ENCODE assay signal across 20 cellular contexts in genomic region chr9:129070670-129071525, GRCh38. TPM values are rescaled to one million over a fixed set of nuclear protein-coding genes. Genes with fewer than 3 reads are reported as not detected.
DNase-seq lines count a peak whose midpoint lies in the region; TF ChIP-seq lines count a peak whose summit lies in the region.
"Had no signal": no experiment of that assay in that cellular context is flagged by ENCODE, and none has a peak within 500 bp of the region (broad histone marks: within the 10 kb centered on the region; RNA-seq: fewer than 3 reads in every experiment).

No MANE protein-coding gene starts in this region.

- no peak overlapping the region for H3K4me3 Mint-ChIP-seq in CD4-positive, alpha-beta memory T cell
- H3K4me3 Mint-ChIP-seq in neural progenitor cell, result no peak overlapping the region

- no peaks in the 10 kb centered on the region for H3K27me3 Mint-ChIP-seq in CD4-positive, alpha-beta memory T cell
- H3K27me3 Mint-ChIP-seq in neural progenitor cell (ENCODE audit: insufficient read depth, low read depth), result peaks cover 3% of the 10 kb centered on the region

- H3K9ac ChIP-seq in iPS-18a (ENCODE audit: low read length), result peak overlapping the region; percentile 22
- no peak overlapping the region for H3K9ac ChIP-seq in neural progenitor cell
- H3K9ac ChIP-seq: GM23248, parathyroid adenoma had no signal

- no peak overlapping the region for H2AFZ ChIP-seq in neural progenitor cell (replicated peaks)
- H2AFZ ChIP-seq: GM23248, parathyroid adenoma had no signal

- peaks cover 6 to 15% of the 10 kb centered on the region in 2 donors for H3K36me3 Mint-ChIP-seq in CD4-positive, alpha-beta memory T cell
- H3K36me3 Mint-ChIP-seq in neural progenitor cell, result peaks cover 5% of the 10 kb centered on the region

- no peak for TF ChIP-seq POLR2A in Peyer's patch (IDR thresholded peaks at IDR 0.05)

- no peaks in the 10 kb centered on the region for H4K20me1 ChIP-seq in neural progenitor cell (ENCODE audit: low read depth)

- POLR2A ChIA-PET in CD4-positive, alpha-beta memory T cell (lab: Charles Lee; ENCODE audit: partially characterized antibody), result interaction anchor here (0.6 to 3.3 kb wide), 2 partner anchors 10 to 66 kb away, joined by 3 to 19 read pairs; partner anchors contain the start of gene DOLPP1

- intact Hi-C loops in CD4-positive, alpha-beta memory T cell (cut with micrococcal nuclease), result no loop called here

- no peaks in the 10 kb centered on the region for H3F3A ChIP-seq in neural progenitor cell (ENCODE audit: low read depth)

- CTCF ChIA-PET in CD4-positive, alpha-beta memory T cell (lab: Charles Lee; ENCODE audit: partially characterized antibody), result no interaction called here

- peaks cover 14% of the 10 kb centered on the region for H3K36me3 ChIP-seq in CD4-positive, alpha-beta memory T cell (ENCODE audit: insufficient read depth, low read length)
- H3K36me3 ChIP-seq in iPS-18a (ENCODE audit: control insufficient read depth, low read depth, low read length) (peaks cover 7% of the 10 kb centered on the region), Peyer's patch (peaks cover 0 to 42% (median 0%) of the 10 kb centered on the region in 3 donors), neural progenitor cell (no peaks in the 10 kb centered on the region)

- no peaks in the 10 kb centered on the region for H3K27me3 ChIP-seq in CD4-positive, alpha-beta memory T cell (ENCODE audit: insufficient read depth, low read length)
- H3K27me3 ChIP-seq in iPS-18a (ENCODE audit: control insufficient read depth, insufficient read depth, low read length) (no peaks in the 10 kb centered on the region), Peyer's patch (no peaks in the 10 kb centered on the region), neural progenitor cell (no peaks in the 10 kb centered on the region)
- H3K27me3 ChIP-seq: sigmoid colon, tibial artery had no signal

- no peaks in the 10 kb centered on the region for H3K9me3 Mint-ChIP-seq in CD4-positive, alpha-beta memory T cell
- no peaks in the 10 kb centered on the region for H3K9me3 Mint-ChIP-seq in neural progenitor cell

- DNase-seq in CD4-positive, alpha-beta memory T cell, result no peak
- DNase-seq in OCI-M1 (lab: John Stamatoyannopoulos, UW) (peak; percentile 38), Peyer's patch (no peak), NCI-H524 (lab: John Stamatoyannopoulos, UW) (no peak), COR-L47 (lab: John Stamatoyannopoulos, UW) (no peak), neural progenitor cell (ENCODE audit: low spot score) (no peak)
- DNase-seq: activated CD4-positive, CD25-positive, alpha-beta regulatory T cell treated with anti-CD3 and anti-CD28 coated beads, Interleukin-2, amount 50 U/mL, for 72 hours; activated CD8-positive, alpha-beta memory T cell treated with anti-CD3 and anti-CD28 coated beads, Interleukin-2, amount 50 U/mL, for 48 hours; activated gamma-delta T cell; GM23248; kidney; NCI-H1436 treated with DMSO at 0.1 percent for 48 hours; NCI-H345; sigmoid colon; stimulated activated naive CD4-positive, alpha-beta T cell treated with Interleukin-2 at 50 U/mL for 16 hours; T1000; tibial artery had no signal

- H3K4me2 ChIP-seq in neural progenitor cell, result no peak overlapping the region

- peaks cover 61% of the 10 kb centered on the region for H3K4me1 ChIP-seq in CD4-positive, alpha-beta memory T cell (ENCODE audit: insufficient read depth, low read length)
- H3K4me1 ChIP-seq in iPS-18a (ENCODE audit: control insufficient read depth, low read depth, low read length), result peaks cover 19% of the 10 kb centered on the region
- peaks cover 0 to 38% (median 14%) of the 10 kb centered on the region in 4 donors for H3K4me1 ChIP-seq in Peyer's patch
- no peaks in the 10 kb centered on the region for H3K4me1 ChIP-seq in neural progenitor cell
- H3K4me1 ChIP-seq: parathyroid adenoma, sigmoid colon, tibial artery had no signal

- H3K4me3 ChIP-seq in CD4-positive, alpha-beta memory T cell (ENCODE audit: low read length in 2 of 2), result no peak overlapping the region
- peak overlapping the region; percentile 7 for H3K4me3 ChIP-seq in iPS-18a (ENCODE audit: low read length)
- no peak overlapping the region for H3K4me3 ChIP-seq in Peyer's patch
- no peak overlapping the region for H3K4me3 ChIP-seq in neural progenitor cell
- H3K4me3 ChIP-seq: GM23248, sigmoid colon, tibial artery had no signal

- peaks cover 14 to 54% (median 28%) of the 10 kb centered on the region in 4 donors for H3K4me1 Mint-ChIP-seq in CD4-positive, alpha-beta memory T cell
- H3K4me1 Mint-ChIP-seq in neural progenitor cell, result no peaks in the 10 kb centered on the region

- no peak for TF ChIP-seq CTCF in 22Rv1 (IDR thresholded peaks at IDR 0.05)
- no peak for TF ChIP-seq CTCF in Peyer's patch (IDR thresholded peaks at IDR 0.05)
- TF ChIP-seq CTCF in neural progenitor cell (IDR thresholded peaks at IDR 0.05), result no peak

- H3K27ac ChIP-seq in 22Rv1 (peak overlapping the region; percentile 43), iPS-18a (ENCODE audit: low read length) (no peak overlapping the region), Peyer's patch (peak overlapping the region in 1 of 4 donors; percentile 65), neural progenitor cell (no peak overlapping the region)
- H3K27ac ChIP-seq in CD4-positive, alpha-beta memory T cell (ENCODE audit: low read depth, low read length), result no peak overlapping the region
- H3K27ac ChIP-seq: GM23248, parathyroid adenoma, sigmoid colon, tibial artery had no signal

- H3K9me3 ChIP-seq in CD4-positive, alpha-beta memory T cell (ENCODE audit: control insufficient read depth in 1 of 2, low read length in 2 of 2), result no peaks in the 10 kb centered on the region
- H3K9me3 ChIP-seq in iPS-18a (ENCODE audit: control insufficient read depth, low read depth, low read length) (no peaks in the 10 kb centered on the region), Peyer's patch (no peaks in the 10 kb centered on the region), neural progenitor cell (ENCODE audit: low read depth) (no peaks in the 10 kb centered on the region)
- H3K9me3 ChIP-seq: sigmoid colon, tibial artery had no signal

- H3K79me2 ChIP-seq in neural progenitor cell (ENCODE audit: low read depth), result no peaks in the 10 kb centered on the region
- H3K79me2 ChIP-seq: parathyroid adenoma had no signal

- peak overlapping the region; percentile 36 to 91 (median 59) for H3K27ac Mint-ChIP-seq in CD4-positive, alpha-beta memory T cell
- H3K27ac Mint-ChIP-seq in neural progenitor cell, result no peak overlapping the region

RNA-seq across cellular contexts. Expression of gene DOLPP1, which starts 10.0 kb away (rescaled TPM):
- 10 to 100 TPM; 11.4 to 13.0 TPM for total RNA-seq in CD4-positive, alpha-beta memory T cell
- polyA plus RNA-seq in CD4-positive, alpha-beta memory T cell, result 10 to 100 TPM; 10.1 to 12.8 TPM
- total RNA-seq in Peyer's patch, result 10 to 100 TPM in 3 of 4 donors, not detected in 1; 37.6 to 53.9 (median 46.1) TPM
- 25.1 and 39.0 TPM in 2 replicates for total RNA-seq in neural progenitor cell (ENCODE audit: low replicate concordance)

RNA-seq across cellular contexts. Expression of gene MIGA2, which starts 34.5 kb away (rescaled TPM):
- 10 to 100 TPM; 80.5 to 84.2 TPM for total RNA-seq in CD4-positive, alpha-beta memory T cell
- 10 to 100 TPM in 1 of 2 donors, 1 to 10 TPM in 1; 6.6 to 11.6 TPM for polyA plus RNA-seq in CD4-positive, alpha-beta memory T cell
- 100 to 1,000 TPM in 3 of 4 donors, 10 to 100 TPM in 1; 68.5 to 174 (median 125) TPM for total RNA-seq in Peyer's patch
- 10.8 and 39.1 TPM in 2 replicates for total RNA-seq in neural progenitor cell (ENCODE audit: low replicate concordance)

RNA-seq across cellular contexts. Expression of gene CRAT, which starts 39.7 kb away (rescaled TPM):
- 10 to 100 TPM; 11.2 to 12.4 TPM for total RNA-seq in CD4-positive, alpha-beta memory T cell
- polyA plus RNA-seq in CD4-positive, alpha-beta memory T cell, result 10 to 100 TPM in 1 of 2 donors, 1 to 10 TPM in 1; 8.7 to 21.0 TPM
- total RNA-seq in Peyer's patch (100 to 1,000 TPM in 3 of 4 donors, 10 to 100 TPM in 1; 50.3 to 220 (median 146) TPM), neural progenitor cell (ENCODE audit: low replicate concordance) (10.1 and 19.3 TPM in 2 replicates)

RNA-seq across cellular contexts. Expression of gene PTPA, which starts 40.3 kb away (rescaled TPM):
- total RNA-seq in CD4-positive, alpha-beta memory T cell, result 10 to 100 TPM; 49.0 to 51.3 TPM
- 10 to 100 TPM; 10.8 to 14.1 TPM for polyA plus RNA-seq in CD4-positive, alpha-beta memory T cell
- total RNA-seq in Peyer's patch, result 10 to 100 TPM; 48.7 to 65.7 (median 51.9) TPM
- 82.4 and 133 TPM in 2 replicates for total RNA-seq in neural progenitor cell (ENCODE audit: low replicate concordance)

RNA-seq across cellular contexts. Expression of gene SH3GLB2, which starts 42.8 kb away (rescaled TPM):
- total RNA-seq in CD4-positive, alpha-beta memory T cell, result 100 to 1,000 TPM; 111 to 113 TPM
- polyA plus RNA-seq in CD4-positive, alpha-beta memory T cell, result 10 to 100 TPM; 23.8 to 43.5 TPM
- 100 to 1,000 TPM; 156 to 218 (median 183) TPM for total RNA-seq in Peyer's patch
- total RNA-seq in neural progenitor cell (ENCODE audit: low replicate concordance), result 45.7 and 98.8 TPM in 2 replicates
